Comparison of ENCODE assay signal across 8 cellular contexts in genomic region chr2:139018252-139018651, GRCh38.
"Had no signal": no experiment of that assay in that cellular context is flagged by ENCODE, and none has a peak within 500 bp of the region (broad histone marks: within the 10 kb centered on the region; RNA-seq: fewer than 3 reads in every experiment).

No MANE protein-coding gene starts in this region.

- H3K36me3 ChIP-seq: HAP-1 had no signal

- DNase-seq: GM23248, GOT3, H7, HFFc6 had no signal

- H3K9ac ChIP-seq: GM23248 had no signal

- H3K9me3 ChIP-seq: HAP-1 had no signal

- FAIRE-seq: HepG2 had no signal

- ATAC-seq: HCT116, HepG2 had no signal

- H3K27ac ChIP-seq: GM23248, HL-60 had no signal

- H3K4me3 ChIP-seq: GM23248, HAP-1 had no signal

- H3K4me1 ChIP-seq: HAP-1 had no signal
